In the genomic region with DNA sequence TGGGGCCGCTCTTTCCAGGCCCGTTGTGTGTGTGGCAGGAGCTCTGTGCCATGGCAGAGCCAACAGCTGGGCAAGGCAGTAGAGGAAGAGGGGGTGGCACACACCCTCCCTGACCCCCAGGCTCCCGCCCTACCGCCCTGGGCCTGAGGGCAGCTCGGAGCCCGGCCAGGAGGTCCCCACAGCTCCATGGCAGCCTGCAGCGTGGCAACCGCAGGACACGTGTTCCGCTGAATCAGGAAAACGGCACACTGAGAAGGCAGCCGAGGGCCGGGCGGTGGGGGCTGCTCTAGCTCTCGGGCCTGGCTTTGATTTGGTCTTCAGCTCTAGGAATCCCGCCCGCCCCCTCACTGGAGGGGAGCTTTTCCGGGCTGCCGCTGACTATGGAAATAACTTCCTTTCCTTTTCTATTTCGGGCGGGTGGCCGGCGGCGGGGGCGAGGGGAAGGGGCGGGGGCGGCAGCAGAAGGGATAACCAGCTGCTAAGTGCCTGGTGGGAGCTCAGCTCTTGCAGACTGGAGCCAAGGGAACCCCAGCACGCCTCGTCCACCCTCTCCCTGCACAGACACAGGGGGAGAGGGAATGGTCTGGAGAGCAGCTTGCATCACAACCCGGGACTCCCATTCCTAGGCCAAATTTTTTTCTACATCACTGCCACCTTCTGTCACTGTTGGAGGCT, we compare ENCODE assay signal across 7 cellular contexts. TPM values are rescaled to one million over a fixed set of nuclear protein-coding genes. Genes with fewer than 3 reads are reported as not detected.
DNase-seq lines count a peak whose midpoint lies in the region; ATAC-seq and TF ChIP-seq lines count a peak whose summit lies in the region.

No MANE protein-coding gene starts in this region.

- H3K36me3 ChIP-seq in HUES48 (ENCODE audit: control insufficient read depth, insufficient read depth, low read length) (no peaks in the 10 kb centered on the region), mucosa of descending colon (ENCODE audit: low read depth) (no peaks in the 10 kb centered on the region)

- H3K9ac ChIP-seq in HUES48 (ENCODE audit: low read depth, low read length) = peak overlapping the region; percentile 42

- no peaks in the 10 kb centered on the region for H3K36me3 Mint-ChIP-seq in activated CD4-positive, alpha-beta memory T cell treated with anti-CD3 and anti-CD28 coated beads for 36 hours

- DNase-seq in activated CD4-positive, alpha-beta memory T cell treated with anti-CD3 and anti-CD28 coated beads for 36 hours = peak; percentile 54
- DNase-seq in epithelial cell of prostate (ENCODE audit: low read depth, low spot score) (no peak), mucosa of descending colon (peak; percentile 50 to 79 (median 53)), substantia nigra (lab: John Stamatoyannopoulos, UW) (peak in 48 of 49 donors; percentile 35 to 92 (median 76)), SKM-1 (lab: John Stamatoyannopoulos, UW; ENCODE audit: unreplicated experiment) (no peak)
- no peak for DNase-seq in central memory CD4-positive, alpha-beta T cell

- peaks cover 49% of the 10 kb centered on the region for H3K4me1 ChIP-seq in HUES48 (ENCODE audit: control insufficient read depth, insufficient read depth, low read length)
- peaks cover 9% of the 10 kb centered on the region for H3K4me1 ChIP-seq in mucosa of descending colon (ENCODE audit: low read depth)

- intact Hi-C loops in activated CD4-positive, alpha-beta memory T cell treated with anti-CD3 and anti-CD28 coated beads for 36 hours (cut with micrococcal nuclease) = no loop called here
- intact Hi-C loops in mucosa of descending colon (cut with DNase I, micrococcal nuclease) = no loop called here

- CTCF ChIA-PET in activated CD4-positive, alpha-beta memory T cell treated with anti-CD3 and anti-CD28 coated beads for 36 hours (lab: Charles Lee) = interaction anchor here (0.8 to 1.8 kb wide), 5 partner anchors 15 to 125 kb away, joined by 3 to 8 read pairs (median 4); no protein-coding TSS in a partner anchor

- no peaks in the 10 kb centered on the region for H3K9me3 ChIP-seq in HUES48 (ENCODE audit: control insufficient read depth, insufficient read depth, low read length)
- H3K9me3 ChIP-seq in mucosa of descending colon = no peaks in the 10 kb centered on the region

- peaks cover 26% of the 10 kb centered on the region for H3K27me3 Mint-ChIP-seq in activated CD4-positive, alpha-beta memory T cell treated with anti-CD3 and anti-CD28 coated beads for 36 hours

- POLR2A ChIA-PET in activated CD4-positive, alpha-beta memory T cell treated with anti-CD3 and anti-CD28 coated beads for 36 hours (lab: Charles Lee) = interaction anchor here (1.3 kb wide), 2 partner anchors 24 to 124 kb away, joined by 3 read pairs; no protein-coding TSS in a partner anchor

- H3K4me1 Mint-ChIP-seq in activated CD4-positive, alpha-beta memory T cell treated with anti-CD3 and anti-CD28 coated beads for 36 hours (ENCODE audit: low read depth) = peaks cover 23% of the 10 kb centered on the region

- H3K27ac Mint-ChIP-seq in activated CD4-positive, alpha-beta memory T cell treated with anti-CD3 and anti-CD28 coated beads for 36 hours = no peak overlapping the region

- no peak overlapping the region for H3K4me3 Mint-ChIP-seq in activated CD4-positive, alpha-beta memory T cell treated with anti-CD3 and anti-CD28 coated beads for 36 hours

- no peak for TF ChIP-seq CTCF in mucosa of descending colon (IDR thresholded peaks at IDR 0.05)

- H3K9me3 Mint-ChIP-seq in activated CD4-positive, alpha-beta memory T cell treated with anti-CD3 and anti-CD28 coated beads for 36 hours = no peaks in the 10 kb centered on the region

- peaks cover 50% of the 10 kb centered on the region for H3K27me3 ChIP-seq in HUES48 (ENCODE audit: control insufficient read depth, insufficient read depth, low read length)

- H3K4me3 ChIP-seq in HUES48 (ENCODE audit: low read depth, low read length) = peak overlapping the region; percentile 32
- no peak overlapping the region for H3K4me3 ChIP-seq in mucosa of descending colon

- H3K27ac ChIP-seq in HUES48 (ENCODE audit: low read depth, low read length) (peak overlapping the region; percentile 97), epithelial cell of prostate (peak overlapping the region; percentile 74), substantia nigra (ENCODE audit: low read depth, low read length, poor library complexity, severe bottlenecking) (peak overlapping the region; percentile 97)

- peak; percentile 39 for ATAC-seq in mucosa of descending colon

RNA-seq across cellular contexts. Expression of a gene that starts 24.7 kb away (rescaled TPM):
- 10 to 100 TPM; 58.2 to 64.1 TPM for total RNA-seq in activated CD4-positive, alpha-beta memory T cell treated with anti-CD3 and anti-CD28 coated beads for 36 hours
- 10 to 100 TPM; 15.1 to 27.2 (median 24.0) TPM for total RNA-seq in mucosa of descending colon

Comparison
In these comparisons a context has a peak if more than half of its experiments do, and no peak if none do; other contexts are left out.
1. DNase-seq: peak in activated CD4-positive, alpha-beta memory T cell treated with anti-CD3 and anti-CD28 coated beads for 36 hours (single experiment), mucosa of descending colon (3 of 3) and substantia nigra (48 of 49); none in epithelial cell of prostate (single experiment), SKM-1 (single experiment) and central memory CD4-positive, alpha-beta T cell (single experiment).
2. Peak in every context shown above with its lines, with median percentiles within 50 percentile points of each other: H3K27ac ChIP-seq.